Comparison of ENCODE assay signal across 31 cellular contexts in the genomic region with DNA sequence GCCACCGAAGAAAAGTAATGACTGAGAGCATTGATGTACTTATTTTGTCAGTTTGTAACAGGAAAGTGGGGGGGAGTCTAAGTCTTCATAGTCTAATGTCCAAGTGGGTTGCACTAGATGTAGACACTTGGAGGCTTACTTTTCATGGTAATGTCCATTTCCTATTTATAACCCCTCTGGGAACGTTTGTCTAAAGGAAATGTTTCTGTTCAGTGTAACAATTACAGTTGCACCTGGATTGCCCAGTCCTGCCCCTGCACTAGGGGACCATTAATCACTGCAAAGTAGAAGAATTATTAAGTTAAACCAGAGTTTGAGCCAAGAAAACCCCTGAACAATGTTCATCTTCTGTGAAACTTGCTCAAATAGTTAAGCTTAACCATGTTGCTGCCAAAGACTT.
"Had no signal": no experiment of that assay in that cellular context is flagged by ENCODE, and none has a peak within 500 bp of the region (broad histone marks: within the 10 kb centered on the region; RNA-seq: fewer than 3 reads in every experiment).

No MANE protein-coding gene starts in this region.

- H3K36me3 Mint-ChIP-seq: activated CD8-positive, alpha-beta memory T cell treated with anti-CD3 and anti-CD28 coated beads, Interleukin-2, amount 10 ng/mL, durations not matched to agents 7 days and 5 days; activated naive CD8-positive, alpha-beta T cell treated with anti-CD3 and anti-CD28 coated beads for 36 hours had no signal

- H3K9me3 ChIP-seq: adrenal gland, body of pancreas, colonic mucosa, esophagus squamous epithelium had no signal

- H3K27me3 ChIP-seq: adrenal gland, body of pancreas, cardiac muscle cell, colonic mucosa, esophagus squamous epithelium, heart right ventricle had no signal

- H3K27ac Mint-ChIP-seq: activated CD4-positive, alpha-beta memory T cell treated with anti-CD3 and anti-CD28 coated beads for 36 hours; activated CD8-positive, alpha-beta memory T cell treated with anti-CD3 and anti-CD28 coated beads, Interleukin-2, amount 10 ng/mL, durations not matched to agents 7 days and 5 days; activated CD8-positive, alpha-beta T cell treated with anti-CD3 and anti-CD28 coated beads, Interleukin-2, amount 10 ng/mL, durations not matched to agents 7 days and 5 days; activated naive CD4-positive, alpha-beta T cell treated with anti-CD3 and anti-CD28 coated beads for 36 hours; activated naive CD4-positive, alpha-beta T cell treated with anti-CD3 and anti-CD28 coated beads, Interleukin-2, amount 50 U/mL, for 24 hours; activated naive CD8-positive, alpha-beta T cell treated with anti-CD3 and anti-CD28 coated beads for 36 hours; activated naive CD8-positive, alpha-beta T cell treated with anti-CD3 and anti-CD28 coated beads, Interleukin-2, amount 50 U/mL, for 24 hours; activated T-helper 1 cell treated with anti-CD3 and anti-CD28 coated beads, Interleukin-12 subunit alpha, Interleukin-12 subunit beta, Interleukin-2, Interleukin-4 antibody, amounts not matched to agents 30 ng/mL and 10 ng/mL and 1 ng/mL, durations not matched to agents 14 hours and 24 hours and 36 hours; activated T-helper 2 cell treated with anti-CD3 and anti-CD28 coated beads, Interferon-gamma antibody, Interleukin-2, Interleukin-4, amounts not matched to agents 10 μg/mL and 5 μg/mL and 100 μg/mL, durations not matched to agents 14 hours and 24 hours and 36 hours had no signal

- H3K9me3 Mint-ChIP-seq: activated naive CD4-positive, alpha-beta T cell treated with anti-CD3 and anti-CD28 coated beads for 36 hours; activated naive CD4-positive, alpha-beta T cell treated with anti-CD3 and anti-CD28 coated beads, Interleukin-2, amount 50 U/mL, for 24 hours; activated T-helper 1 cell treated with anti-CD3 and anti-CD28 coated beads, Interleukin-12 subunit alpha, Interleukin-12 subunit beta, Interleukin-2, Interleukin-4 antibody, amounts not matched to agents 30 ng/mL and 10 ng/mL and 1 ng/mL, durations not matched to agents 14 hours and 24 hours and 36 hours; activated T-helper 2 cell treated with anti-CD3 and anti-CD28 coated beads, Interferon-gamma antibody, Interleukin-2, Interleukin-4, amounts not matched to agents 10 μg/mL and 5 μg/mL and 100 μg/mL, durations not matched to agents 14 hours and 24 hours and 36 hours had no signal

- H3K4me1 ChIP-seq: adrenal gland, body of pancreas, colonic mucosa, gastroesophageal sphincter had no signal

- DNase-seq: activated CD4-positive, alpha-beta memory T cell treated with anti-CD3 and anti-CD28 coated beads for 36 hours; activated CD4-positive, alpha-beta T cell treated with anti-CD3 and anti-CD28 coated beads for 48 hours; activated CD8-positive, alpha-beta memory T cell treated with anti-CD3 and anti-CD28 coated beads, Interleukin-2, amount 10 ng/mL, durations not matched to agents 7 days and 5 days; activated CD8-positive, alpha-beta memory T cell treated with anti-CD3 and anti-CD28 coated beads, Interleukin-2, amount 50 U/mL, for 4 hours; activated CD8-positive, alpha-beta T cell treated with anti-CD3 and anti-CD28 coated beads, Interleukin-2, amount 10 ng/mL, durations not matched to agents 7 days and 5 days; activated effector memory CD4-positive, alpha-beta T cell treated with anti-CD3 and anti-CD28 coated beads, Interleukin-2, amount 50 U/mL, for 16 hours; activated naive CD4-positive, alpha-beta T cell treated with anti-CD3 and anti-CD28 coated beads for 36 hours; activated naive CD8-positive, alpha-beta T cell treated with anti-CD3 and anti-CD28 coated beads for 36 hours; activated naive CD8-positive, alpha-beta T cell treated with anti-CD3 and anti-CD28 coated beads, Interleukin-2, amount 50 U/mL, for 24 hours; activated T-cell treated with anti-CD3 and anti-CD28 coated beads, Interleukin-2, amount 50 U/mL, for 1 hour; activated T-cell treated with anti-CD3 and anti-CD28 coated beads, Interleukin-2, amount 50 U/mL, for 48 hours; adrenal gland; amygdala; aorta; body of pancreas; central memory CD4-positive, alpha-beta T cell; cerebellar nuclear complex; colonic mucosa; effector CD8-positive, alpha-beta T cell; esophagus squamous epithelium; foreskin melanocyte; heart right ventricle; T-helper 2 cell had no signal

- H3K4me3 Mint-ChIP-seq: activated CD4-positive, alpha-beta memory T cell treated with anti-CD3 and anti-CD28 coated beads for 36 hours; activated CD8-positive, alpha-beta memory T cell treated with anti-CD3 and anti-CD28 coated beads, Interleukin-2, amount 10 ng/mL, durations not matched to agents 7 days and 5 days; activated CD8-positive, alpha-beta T cell treated with anti-CD3 and anti-CD28 coated beads, Interleukin-2, amount 10 ng/mL, durations not matched to agents 7 days and 5 days; activated naive CD4-positive, alpha-beta T cell treated with anti-CD3 and anti-CD28 coated beads for 36 hours; activated naive CD4-positive, alpha-beta T cell treated with anti-CD3 and anti-CD28 coated beads, Interleukin-2, amount 50 U/mL, for 24 hours; activated naive CD8-positive, alpha-beta T cell treated with anti-CD3 and anti-CD28 coated beads for 36 hours; activated naive CD8-positive, alpha-beta T cell treated with anti-CD3 and anti-CD28 coated beads, Interleukin-2, amount 50 U/mL, for 24 hours; activated T-helper 1 cell treated with anti-CD3 and anti-CD28 coated beads, Interleukin-12 subunit alpha, Interleukin-12 subunit beta, Interleukin-2, Interleukin-4 antibody, amounts not matched to agents 30 ng/mL and 10 ng/mL and 1 ng/mL, durations not matched to agents 14 hours and 24 hours and 36 hours had no signal

- H3K27me3 Mint-ChIP-seq: activated CD4-positive, alpha-beta memory T cell treated with anti-CD3 and anti-CD28 coated beads for 36 hours; activated naive CD4-positive, alpha-beta T cell treated with anti-CD3 and anti-CD28 coated beads, Interleukin-2, amount 50 U/mL, for 24 hours; activated naive CD8-positive, alpha-beta T cell treated with anti-CD3 and anti-CD28 coated beads for 36 hours; activated naive CD8-positive, alpha-beta T cell treated with anti-CD3 and anti-CD28 coated beads, Interleukin-2, amount 50 U/mL, for 24 hours had no signal

- ATAC-seq: activated CD8-positive, alpha-beta memory T cell treated with anti-CD3 and anti-CD28 coated beads, Interleukin-2, amount 10 ng/mL, durations not matched to agents 7 days and 5 days; activated CD8-positive, alpha-beta T cell treated with anti-CD3 and anti-CD28 coated beads, Interleukin-2, amount 10 ng/mL, durations not matched to agents 7 days and 5 days; activated naive CD8-positive, alpha-beta T cell treated with anti-CD3 and anti-CD28 coated beads, Interleukin-2, amount 50 U/mL, for 24 hours; body of pancreas; gastroesophageal sphincter; heart right ventricle had no signal

- H3K36me3 ChIP-seq: adrenal gland, cardiac muscle cell, colonic mucosa, esophagus squamous epithelium, gastroesophageal sphincter, heart right ventricle had no signal

- H3K4me3 ChIP-seq: adrenal gland, body of pancreas, cardiac muscle cell, colonic mucosa, esophagus squamous epithelium, gastroesophageal sphincter, heart right ventricle had no signal

- H3K27ac ChIP-seq: adrenal gland, body of pancreas, cardiac muscle cell, colonic mucosa, epithelial cell of prostate, esophagus squamous epithelium, gastroesophageal sphincter, heart right ventricle had no signal

- FAIRE-seq: endometrium, endothelial cell of umbilical vein had no signal
